ENCODE assay signal across 20 cellular contexts in genomic region chr21:34691396-34692032, GRCh38. TPM values are rescaled to one million over a fixed set of nuclear protein-coding genes. Genes with fewer than 3 reads are reported as not detected.
DNase-seq lines count a peak whose midpoint lies in the region; ATAC-seq, FAIRE-seq and TF ChIP-seq lines count a peak whose summit lies in the region.
"Had no signal": no experiment of that assay in that cellular context is flagged by ENCODE, and none has a peak within 500 bp of the region (broad histone marks: within the 10 kb centered on the region; RNA-seq: fewer than 3 reads in every experiment).

No MANE protein-coding gene starts in this region.

- no peaks in the 10 kb centered on the region for H3K9me3 Mint-ChIP-seq in natural killer cell

- in situ Hi-C loops in HepG2 (cut with HindIII; ENCODE audit: extremely low pct_ligation_motif_present, low pct_unique_long_range_greater_than_20kb) = loop anchor here (10.0 kb wide), 1 partner anchor 1153 kb away; no protein-coding TSS in a partner anchor
- in situ Hi-C loops in K562 (cut with MboI) = no loop called here

- H3K4me3 ChIP-seq in HepG2 (replicated peaks in 1 of 3; ENCODE audit: insufficient read depth in 1 of 3, low read depth in 2 of 3, low read length in 3 of 3) (no peak overlapping the region), right lobe of liver (no peak overlapping the region), K562 (no peak overlapping the region), mucosa of rectum (ENCODE audit: low read length in 2 of 2) (no peak overlapping the region), coronary artery (no peak overlapping the region)
- H3K4me3 ChIP-seq: lung had no signal

- no peaks in the 10 kb centered on the region for H3K9me1 ChIP-seq in K562 (ENCODE audit: control insufficient read depth, insufficient read depth, low read length)

- no peak for FAIRE-seq in HepG2 (lab: Jason Lieb, UNC)
- FAIRE-seq in K562 (lab: Jason Lieb, UNC) = no peak
- FAIRE-seq: endothelial cell of umbilical vein, GM12891, GM19239, islet of Langerhans had no signal

- H4K20me1 ChIP-seq in HepG2 (ENCODE audit: insufficient read depth, low read length) (no peaks in the 10 kb centered on the region), K562 (replicated peaks; ENCODE audit: control insufficient read depth, insufficient read depth, low read length) (0 out of 2 replicates have a peak, but pooled peaks cover 4% of the 10 kb centered on the region)

- TF ChIP-seq EP300 in HepG2 (IDR thresholded peaks at IDR 0.05; ENCODE audit: low read depth in 2 of 2, low read length in 2 of 2) (no peak), HepG2 (CRISPR knock-in tag; IDR thresholded peaks at IDR 0.05; ENCODE audit: borderline replicate concordance) (no peak), K562 (IDR thresholded peaks at IDR 0.05; ENCODE audit: low read length) (no peak)

- intact Hi-C loops in HepG2 (cut with micrococcal nuclease; ENCODE audit: unreplicated experiment) = loop anchor here (2.0 kb wide), 1 partner anchor 709 kb away; no protein-coding TSS in a partner anchor
- intact Hi-C loops in right lobe of liver (cut with DNase I) = no loop called here
- intact Hi-C loops in K562 (cut with micrococcal nuclease) = loop anchor here (2.0 to 5.0 kb wide), 4 partner anchors 56 to 1337 kb away; no protein-coding TSS in a partner anchor
- intact Hi-C loops in natural killer cell (cut with micrococcal nuclease) = loop anchor here (2.0 kb wide), 1 partner anchor 709 kb away; no protein-coding TSS in a partner anchor

- H3K4me2 ChIP-seq in HepG2 (ENCODE audit: low read depth, low read length) = no peak overlapping the region
- no peak overlapping the region for H3K4me2 ChIP-seq in K562 (ENCODE audit: insufficient read depth, low read length)

- 2% methylated on average over 5 of the region's 5 CpGs for whole genome bisulfite sequencing in HepG2 (ENCODE audit: low lambda C conversion rate)
- 38% methylated on average over 5 of the region's 5 CpGs for WGBS in right lobe of liver (ENCODE audit: insufficient coverage, low coverage, low lambda C conversion rate, missing lambda C conversion rate)
- whole genome bisulfite sequencing in K562 (ENCODE audit: insufficient coverage, low coverage, missing lambda C conversion rate) = 0% methylated on average over 5 of the region's 5 CpGs

- CTCF ChIA-PET in HepG2 (lab: Yijun Ruan, JAX; ENCODE audit: low intra/inter-chr PET ratio, low total read pairs) = no interaction called here
- CTCF ChIA-PET in K562 (lab: Yijun Ruan, JAX; ENCODE audit: low intra/inter-chr PET ratio) = no interaction called here

- no peak for TF ChIP-seq POLR2A in HepG2 (IDR thresholded peaks at IDR 0.05; ENCODE audit: insufficient read depth in 1 of 2, low read depth in 2 of 2, low read length in 2 of 2)
- TF ChIP-seq POLR2A in right lobe of liver (IDR thresholded peaks at IDR 0.05) = no peak
- TF ChIP-seq POLR2A in K562 (conservative IDR thresholded peaks at IDR 0.05) = no peak

- TF ChIP-seq RAD21 in HepG2 (CRISPR knock-in tag; IDR thresholded peaks at IDR 0.05) (no peak), K562 (CRISPR knock-in tag; conservative IDR thresholded peaks at IDR 0.05 in 1 of 2, IDR thresholded peaks at IDR 0.05 in 1 of 2) (no peak)

- no peaks in the 10 kb centered on the region for H3K36me3 Mint-ChIP-seq in natural killer cell

- no peak for DNase-seq in HepG2 (ENCODE audit: low spot score)
- no peak for DNase-seq in right lobe of liver
- no peak for DNase-seq in K562 (ENCODE audit: extremely low read depth in 1 of 4, low spot score in 3 of 4)
- DNase-seq in natural killer cell = no peak
- DNase-seq in DMS153 (lab: John Stamatoyannopoulos, UW) = no peak
- no peak for DNase-seq in coronary artery (ENCODE audit: low spot score)
- DNase-seq: activated naive CD8-positive, alpha-beta T cell treated with anti-CD3 and anti-CD28 coated beads, Interleukin-2, amount 10 ng/mL, durations not matched to agents 7 days and 5 days; cortex of kidney; DMS 273 treated with DMSO at 0.1 percent for 48 hours; foreskin fibroblast; naive thymus-derived CD4-positive, alpha-beta T cell; NCI-H1694; NCI-H524 had no signal

- H3K27ac ChIP-seq in HepG2 (ENCODE audit: extremely low read length, insufficient read depth, low read length) (no peak overlapping the region), right lobe of liver (no peak overlapping the region), K562 (ENCODE audit: extremely low read depth, low read depth, low read length) (no peak overlapping the region), mucosa of rectum (ENCODE audit: low read depth in 2 of 2, low read length in 2 of 2) (peak overlapping the region; percentile 59 to 66), coronary artery (no peak overlapping the region)

- H3K27me3 ChIP-seq in HepG2 (ENCODE audit: control insufficient read depth in 1 of 2, insufficient read depth in 2 of 2, low read length in 2 of 2) (peaks cover 0 to 33% of the 10 kb centered on the region in 2 experiments; a peak in 2 of 5 replicates), right lobe of liver (peaks cover 0 to 7% of the 10 kb centered on the region in 2 donors), K562 (ENCODE audit: control insufficient read depth in 2 of 2, insufficient read depth in 2 of 2, low read length in 2 of 2) (peaks cover 22 to 24% of the 10 kb centered on the region in 2 experiments), mucosa of rectum (ENCODE audit: control insufficient read depth in 2 of 2, insufficient read depth in 2 of 2, low read length in 2 of 2) (no peaks in the 10 kb centered on the region)

- H3K27me3 Mint-ChIP-seq in natural killer cell (ENCODE audit: low read depth in 2 of 2) = peaks cover 17 to 26% of the 10 kb centered on the region in 2 donors

- H2AFZ ChIP-seq in HepG2 (ENCODE audit: low read length) (no peak overlapping the region), K562 (ENCODE audit: low read depth, low read length) (no peak overlapping the region)

- H3K9ac ChIP-seq in HepG2 (ENCODE audit: insufficient read depth, low read depth, low read length) (no peak overlapping the region), K562 (ENCODE audit: insufficient read depth in 1 of 2, low read depth in 2 of 2, low read length in 2 of 2) (no peak overlapping the region), mucosa of rectum (ENCODE audit: low read depth in 1 of 2, low read length in 2 of 2) (peak overlapping the region in 1 of 2 donors; percentile 39)

- BruUV-seq in HepG2 (replicated peaks; lab: Mats Ljungman, UMichigan) (no TSS peak), K562 (replicated peaks; lab: Mats Ljungman, UMichigan) (no TSS peak)

- H3K4me1 Mint-ChIP-seq in natural killer cell = peaks cover 0 to 4% of the 10 kb centered on the region in 2 donors

- H3K79me2 ChIP-seq in HepG2 (ENCODE audit: insufficient read depth, low read length) = no peaks in the 10 kb centered on the region
- H3K79me2 ChIP-seq in K562 (ENCODE audit: control insufficient read depth, insufficient read depth, low read length) = no peaks in the 10 kb centered on the region

- no peak overlapping the region for H3K4me3 Mint-ChIP-seq in natural killer cell
- H3K4me3 Mint-ChIP-seq: activated naive CD8-positive, alpha-beta T cell treated with anti-CD3 and anti-CD28 coated beads, Interleukin-2, amount 10 ng/mL, durations not matched to agents 7 days and 5 days; naive thymus-derived CD4-positive, alpha-beta T cell had no signal

- POLR2A ChIA-PET in HepG2 (lab: Yijun Ruan, JAX) = no interaction called here
- POLR2A ChIA-PET in K562 (lab: Yijun Ruan, JAX) = no interaction called here

- no peak overlapping the region for H3K27ac Mint-ChIP-seq in natural killer cell
- H3K27ac Mint-ChIP-seq: activated naive CD8-positive, alpha-beta T cell treated with anti-CD3 and anti-CD28 coated beads, Interleukin-2, amount 10 ng/mL, durations not matched to agents 7 days and 5 days; naive thymus-derived CD4-positive, alpha-beta T cell had no signal

- 0 out of 2 replicates have a peak, but pooled peaks cover 13% of the 10 kb centered on the region for H3K4me1 ChIP-seq in HepG2 (ENCODE audit: insufficient read depth, low read length)
- H3K4me1 ChIP-seq in right lobe of liver = peaks cover 0 to 3% (median 0%) of the 10 kb centered on the region in 4 donors
- no peaks in the 10 kb centered on the region; a peak in 1 of 5 replicates for H3K4me1 ChIP-seq in K562 (replicated peaks in 1 of 2; ENCODE audit: control insufficient read depth in 2 of 2, insufficient read depth in 2 of 2, low read length in 2 of 2)
- peaks cover 12 to 38% of the 10 kb centered on the region in 2 donors for H3K4me1 ChIP-seq in mucosa of rectum (ENCODE audit: control insufficient read depth in 2 of 2, insufficient read depth in 2 of 2, low read length in 2 of 2)

- TF ChIP-seq CTCF in HepG2 (CRISPR knock-in tag; IDR thresholded peaks at IDR 0.05) (no peak), right lobe of liver (IDR thresholded peaks at IDR 0.05) (no peak), K562 (IDR thresholded peaks at IDR 0.05 in 2 of 3, conservative IDR thresholded peaks at IDR 0.05 in 1 of 3; ENCODE audit: insufficient read depth in 2 of 3, low read depth in 1 of 3, low read length in 3 of 3) (no peak), natural killer cell (IDR thresholded peaks at IDR 0.05) (no peak), coronary artery (IDR thresholded peaks at IDR 0.05) (no peak)

- H3K9me3 ChIP-seq in HepG2 (ENCODE audit: low read length) = no peaks in the 10 kb centered on the region
- no peaks in the 10 kb centered on the region for H3K9me3 ChIP-seq in right lobe of liver
- H3K9me3 ChIP-seq in K562 (replicated peaks; ENCODE audit: control insufficient read depth, insufficient read depth, low read depth, low read length) = no peaks in the 10 kb centered on the region
- H3K9me3 ChIP-seq in mucosa of rectum (ENCODE audit: control insufficient read depth in 2 of 2, low read length in 2 of 2) = no peaks in the 10 kb centered on the region

- no peak for ATAC-seq in HepG2
- ATAC-seq in right lobe of liver = no peak
- no peak for ATAC-seq in K562
- ATAC-seq in natural killer cell = no peak
- ATAC-seq in GM21717 (IDR thresholded peaks at IDR 0.05; ENCODE audit: unreplicated experiment) = no peak
- ATAC-seq: naive thymus-derived CD4-positive, alpha-beta T cell had no signal

- H3K36me3 ChIP-seq in HepG2 (replicated peaks in 1 of 2; ENCODE audit: control insufficient read depth in 1 of 2, insufficient read depth in 2 of 2, low read length in 2 of 2) = no peaks in the 10 kb centered on the region
- no peaks in the 10 kb centered on the region for H3K36me3 ChIP-seq in right lobe of liver
- no peaks in the 10 kb centered on the region for H3K36me3 ChIP-seq in K562 (ENCODE audit: control insufficient read depth, insufficient read depth, low read length)
- no peaks in the 10 kb centered on the region for H3K36me3 ChIP-seq in mucosa of rectum (ENCODE audit: control insufficient read depth in 2 of 2, insufficient read depth in 2 of 2, low read length in 2 of 2)

RNA-seq across cellular contexts. Expression of gene CLIC6, which starts 22.7 kb away (rescaled TPM):
- total RNA-seq in HepG2 (2016; rRNA removed; fragmentation: Illumina TruSeq; extraction: Trizol) (not detected in 2 replicates), right lobe of liver (under 1 TPM; 0.25 to 0.63 (median 0.43) TPM), K562 (2014; rRNA removed) (not detected in 2 replicates), K562 (2014; rRNA removed; fragmentation: Illumina TruSeq; extraction: Trizol) (not detected in 2 replicates), K562 (2015; rRNA removed; fragmentation: Illumina TruSeq; extraction: Trizol) (not detected in 2 replicates), K562 (2021) (not detected in 2 replicates), natural killer cell (not detected)
- total RNA-seq in HepG2 (2016; cell fraction: cytosol; rRNA removed; fragmentation: Illumina TruSeq; extraction: Trizol; ENCODE audit: low read depth) = not detected in 2 replicates
- not detected in 2 replicates for total RNA-seq in HepG2 (2016; cell fraction: insoluble cytoplasmic fraction; rRNA removed; fragmentation: Illumina TruSeq; extraction: Trizol)
- total RNA-seq in HepG2 (2016; cell fraction: membrane; rRNA removed; fragmentation: Illumina TruSeq; extraction: Trizol) = not detected in 2 replicates
- not detected in 2 replicates for total RNA-seq in HepG2 (2016; cell fraction: nucleus; rRNA removed; fragmentation: Illumina TruSeq; extraction: Trizol)
- polyA plus RNA-seq in HepG2 (2011; rRNA removed) (not detected in 2 replicates), K562 (2011; rRNA removed) (not detected in 2 replicates), K562 (2014; fragmentation: Illumina TruSeq; extraction: Trizol) (not detected in 2 replicates), K562 (2014; fragmentation: Nextera tagmentation; extraction: Ambion mirVana) (not detected), K562 (2014; rRNA removed) (not detected in 2 replicates)
- not detected in 2 replicates for polyA plus RNA-seq in HepG2 (2011; cell fraction: cytosol; rRNA removed)
- not detected in 2 replicates for polyA plus RNA-seq in HepG2 (2011; cell fraction: nucleus; rRNA removed)
- not detected in 2 replicates for polyA plus RNA-seq in HepG2 (2012)
- polyA plus RNA-seq in HepG2 (2016; cell fraction: cytosol; fragmentation: Illumina TruSeq; extraction: Trizol; ENCODE audit: low read depth) = not detected in 2 replicates
- polyA plus RNA-seq in HepG2 (2016; cell fraction: insoluble cytoplasmic fraction; fragmentation: Illumina TruSeq; extraction: Trizol; ENCODE audit: low read depth) = not detected in 2 replicates
- not detected in 2 replicates for polyA plus RNA-seq in HepG2 (2016; cell fraction: membrane; fragmentation: Illumina TruSeq; extraction: Trizol; ENCODE audit: low read depth)
- not detected in 2 replicates for polyA plus RNA-seq in HepG2 (2016; cell fraction: nucleus; fragmentation: Illumina TruSeq; extraction: Trizol; ENCODE audit: insufficient read depth, low read depth)
- polyA minus RNA-seq in HepG2 (2011; rRNA and poly(A)+ RNA removed; ENCODE audit: low replicate concordance) = not detected in 2 replicates
- polyA minus RNA-seq in HepG2 (2011; cell fraction: cytosol; rRNA and poly(A)+ RNA removed) = not detected in 2 replicates
- not detected in 2 replicates for polyA minus RNA-seq in HepG2 (2011; cell fraction: nucleus; rRNA and poly(A)+ RNA removed)
- total RNA-seq in K562 (2011; cell fraction: chromatin; rRNA removed; ENCODE audit: low replicate concordance) = not detected in 2 replicates
- total RNA-seq in K562 (2011; cell fraction: nucleolus; rRNA removed) = not detected in 2 replicates
- not detected in 2 replicates for total RNA-seq in K562 (2011; cell fraction: nucleoplasm; rRNA removed)
- polyA plus RNA-seq in K562 (2011; cell fraction: cytosol; rRNA removed) = not detected in 2 replicates
- polyA plus RNA-seq in K562 (2011; cell fraction: nucleus; rRNA removed) = not detected in 2 replicates
- 0.01 TPM in 1 of 2 replicates, not detected in the other for polyA plus RNA-seq in K562 (2012)
- not detected in 2 replicates for polyA minus RNA-seq in K562 (2011; rRNA and poly(A)+ RNA removed)
- polyA minus RNA-seq in K562 (2011; cell fraction: cytosol; rRNA and poly(A)+ RNA removed) = not detected in 2 replicates
- polyA minus RNA-seq in K562 (2011; cell fraction: nucleus; rRNA and poly(A)+ RNA removed) = not detected in 2 replicates
- total RNA-seq: endothelial cell of umbilical vein had no signal
- polyA plus RNA-seq: endothelial cell of umbilical vein had no signal

Comparison
In these comparisons a context has a peak if more than half of its experiments do, and no peak if none do; other contexts are left out.
1. intact Hi-C loops: an anchor here in HepG2 (2.0 kb wide), K562 (2.0 to 5.0 kb wide) and natural killer cell (2.0 kb wide); none called in right lobe of liver.
2. H3K27ac ChIP-seq: peak in mucosa of rectum (2 of 2); none in HepG2 (single experiment), right lobe of liver (0 of 3), K562 (single experiment) and coronary artery (0 of 2).
3. Of the 241 proteins assayed by ChIP-seq in both HepG2 and K562: peak only in HepG2: none; only in K562: CEBPG; in both: none; in neither: 239; mixed calls (peak in some experiments, not most) for 1.